ENCODE assay signal across 8 cellular contexts in the genomic region with DNA sequence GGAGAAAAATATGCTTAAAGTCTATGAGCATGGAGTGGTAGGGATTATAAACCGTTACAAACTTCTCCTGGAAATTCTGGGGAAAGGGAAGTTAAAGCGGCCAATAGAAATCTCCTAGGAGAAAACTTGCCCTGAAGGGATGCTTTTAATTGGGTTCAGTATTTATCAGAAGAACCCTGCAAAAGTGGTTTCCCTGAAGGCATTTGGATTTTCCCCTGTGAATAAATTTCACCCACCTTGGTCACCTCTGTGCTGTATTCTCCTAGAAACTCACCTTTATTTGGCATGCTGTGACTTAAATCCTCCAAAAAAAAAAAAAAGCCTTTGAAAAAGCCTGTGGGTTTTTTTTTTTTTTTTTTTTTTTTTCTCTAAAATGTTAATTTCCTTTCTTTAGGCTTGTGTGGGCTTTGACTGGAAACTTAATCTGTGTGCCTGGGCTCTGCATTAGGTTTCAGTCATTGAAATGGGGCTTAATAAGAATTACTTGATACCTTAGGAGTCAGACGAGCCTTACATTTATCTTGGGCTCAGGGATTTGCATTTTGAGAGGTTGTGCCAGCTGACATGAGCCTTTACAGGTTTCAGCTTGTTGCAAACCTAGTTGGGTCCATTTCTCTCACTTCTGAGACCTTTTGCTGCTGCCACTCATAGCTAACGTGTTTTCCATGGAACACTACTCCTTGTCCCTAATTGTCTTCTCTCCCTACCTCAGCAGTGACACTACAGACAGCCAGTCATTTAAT. TPM values are rescaled to one million over a fixed set of nuclear protein-coding genes. Genes with fewer than 3 reads are reported as not detected.
DNase-seq lines count a peak whose midpoint lies in the region; ATAC-seq and TF ChIP-seq lines count a peak whose summit lies in the region.

No MANE protein-coding gene starts in this region.

- H3K36me3 Mint-ChIP-seq in activated B cell treated with CpG ODN at 0.5 μM for 24 hours (ENCODE audit: low read depth) (peaks cover 72% of the 10 kb centered on the region), osteocyte (ENCODE audit: unreplicated experiment) (peaks cover 28% of the 10 kb centered on the region)
- peaks cover 75% of the 10 kb centered on the region for H3K36me3 Mint-ChIP-seq in stimulated activated naive CD8-positive, alpha-beta T cell treated with anti-CD3 and anti-CD28 coated beads, Interleukin-15, Interleukin-2, amounts not matched to agents 100 ng/mL and 50 ng/mL, for 24 hours (ENCODE audit: low read depth)

- POLR2A ChIA-PET in activated B cell treated with CpG ODN at 0.5 μM for 24 hours (lab: Charles Lee), result interaction anchor here (0.7 to 1.9 kb wide), 13 partner anchors 8 to 65 kb away, joined by 3 to 25 read pairs (median 6); a partner anchor contains a TSS

- no peak for TF ChIP-seq CTCF in activated B cell treated with CpG ODN at 0.5 μM for 24 hours (IDR thresholded peaks at IDR 0.05)
- no peak for TF ChIP-seq CTCF in osteocyte (IDR thresholded peaks at IDR 0.05)

- H3K4me1 Mint-ChIP-seq in activated B cell treated with CpG ODN at 0.5 μM for 24 hours (peaks cover 94% of the 10 kb centered on the region), osteocyte (ENCODE audit: unreplicated experiment) (peaks cover 59% of the 10 kb centered on the region)
- H3K4me1 Mint-ChIP-seq in stimulated activated naive CD8-positive, alpha-beta T cell treated with anti-CD3 and anti-CD28 coated beads, Interleukin-15, Interleukin-2, amounts not matched to agents 100 ng/mL and 50 ng/mL, for 24 hours (ENCODE audit: low read depth), result peaks cover 100% of the 10 kb centered on the region

- H3K36me3 ChIP-seq in iPS-20b (ENCODE audit: insufficient read depth, low read depth, low read length), result 0 out of 2 replicates have a peak, but pooled peaks cover 2% of the 10 kb centered on the region

- H3K9ac ChIP-seq in iPS-20b (ENCODE audit: low read depth, low read length), result peak overlapping the region; percentile 38; the same call in 1 of the 2 replicates

- no peaks in the 10 kb centered on the region for H3K27me3 ChIP-seq in iPS-20b (ENCODE audit: insufficient read depth, low read length)

- intact Hi-C loops in activated B cell treated with CpG ODN at 0.5 μM for 24 hours (cut with micrococcal nuclease), result loop anchor here (2.0 to 10.0 kb wide), 4 partner anchors 64 to 586 kb away; no protein-coding TSS in a partner anchor

- no peak for DNase-seq in activated CD4-positive, CD25-positive, alpha-beta regulatory T cell (lab: John Stamatoyannopoulos, UW)
- DNase-seq in activated B cell treated with CpG ODN at 0.5 μM for 24 hours (no peak), osteocyte (ENCODE audit: extremely low spot score, unreplicated experiment) (no peak)

- H3K27me3 Mint-ChIP-seq in activated B cell treated with CpG ODN at 0.5 μM for 24 hours (no peaks in the 10 kb centered on the region), osteocyte (ENCODE audit: unreplicated experiment) (no peaks in the 10 kb centered on the region)
- no peaks in the 10 kb centered on the region for H3K27me3 Mint-ChIP-seq in stimulated activated naive CD8-positive, alpha-beta T cell treated with anti-CD3 and anti-CD28 coated beads, Interleukin-15, Interleukin-2, amounts not matched to agents 100 ng/mL and 50 ng/mL, for 24 hours

- H3K9me3 ChIP-seq in iPS-20b (ENCODE audit: insufficient read depth, low read depth, low read length), result no peaks in the 10 kb centered on the region

- H3K27ac ChIP-seq in iPS-20b (ENCODE audit: low read length), result no peak overlapping the region

- CTCF ChIA-PET in activated B cell treated with CpG ODN at 0.5 μM for 24 hours (lab: Charles Lee), result interaction anchor here (0.7 to 2.3 kb wide), 24 partner anchors 11 to 515 kb away, joined by 3 to 22 read pairs (median 4); a partner anchor contains a TSS

- peak overlapping the region; percentile 91 for H3K27ac Mint-ChIP-seq in activated B cell treated with CpG ODN at 0.5 μM for 24 hours
- H3K27ac Mint-ChIP-seq in stimulated activated naive CD8-positive, alpha-beta T cell treated with anti-CD3 and anti-CD28 coated beads, Interleukin-15, Interleukin-2, amounts not matched to agents 100 ng/mL and 50 ng/mL, for 24 hours, result peak overlapping the region; percentile 98
- H3K27ac Mint-ChIP-seq in osteocyte (ENCODE audit: unreplicated experiment), result no peak overlapping the region

- H3K4me1 ChIP-seq in iPS-20b (ENCODE audit: insufficient read depth, low read length), result peaks cover 29% of the 10 kb centered on the region

- H3K4me3 Mint-ChIP-seq in activated B cell treated with CpG ODN at 0.5 μM for 24 hours (peak overlapping the region; percentile 38), osteocyte (ENCODE audit: unreplicated experiment) (no peak overlapping the region)
- H3K4me3 Mint-ChIP-seq in stimulated activated naive CD8-positive, alpha-beta T cell treated with anti-CD3 and anti-CD28 coated beads, Interleukin-15, Interleukin-2, amounts not matched to agents 100 ng/mL and 50 ng/mL, for 24 hours, result peak overlapping the region; percentile 59

- ATAC-seq in activated CD4-positive, CD25-positive, alpha-beta regulatory T cell treated with anti-CD3 and anti-CD28 coated beads, Interleukin-2, amount 50 U/mL, for 24 hours, result peak; percentile 18 to 21
- ATAC-seq in activated B cell treated with CpG ODN at 0.5 μM for 24 hours (ENCODE audit: low read depth) (no peak), GM19467 (IDR thresholded peaks at IDR 0.05; ENCODE audit: unreplicated experiment) (no peak), GM21825 (IDR thresholded peaks at IDR 0.05; ENCODE audit: unreplicated experiment) (no peak)

- H3K9me3 Mint-ChIP-seq in activated B cell treated with CpG ODN at 0.5 μM for 24 hours, result no peaks in the 10 kb centered on the region
- H3K9me3 Mint-ChIP-seq in stimulated activated naive CD8-positive, alpha-beta T cell treated with anti-CD3 and anti-CD28 coated beads, Interleukin-15, Interleukin-2, amounts not matched to agents 100 ng/mL and 50 ng/mL, for 24 hours, result no peaks in the 10 kb centered on the region
- H3K9me3 Mint-ChIP-seq in osteocyte (ENCODE audit: unreplicated experiment), result no peaks in the 10 kb centered on the region

- 0 out of 2 replicates have a peak overlapping the region, but pooled peaks have one; percentile 0 for H3K4me3 ChIP-seq in iPS-20b (ENCODE audit: low read length)

RNA-seq across cellular contexts. Expression of a gene that starts 22.0 kb away (rescaled TPM):
- 99.1 and 104 TPM in 2 replicates for total RNA-seq in activated B cell treated with CpG ODN at 0.5 μM for 24 hours
- 71.5 and 72.1 TPM in 2 replicates for total RNA-seq in osteocyte

Comparison
In these comparisons a context has a peak if more than half of its experiments do, and no peak if none do; other contexts are left out.
1. ATAC-seq: peak in activated CD4-positive, CD25-positive, alpha-beta regulatory T cell treated with anti-CD3 and anti-CD28 coated beads, Interleukin-2, amount 50 U/mL, for 24 hours (2 of 2); none in activated B cell treated with CpG ODN at 0.5 μM for 24 hours (single experiment), GM19467 (single experiment) and GM21825 (single experiment).